In the genomic region with DNA sequence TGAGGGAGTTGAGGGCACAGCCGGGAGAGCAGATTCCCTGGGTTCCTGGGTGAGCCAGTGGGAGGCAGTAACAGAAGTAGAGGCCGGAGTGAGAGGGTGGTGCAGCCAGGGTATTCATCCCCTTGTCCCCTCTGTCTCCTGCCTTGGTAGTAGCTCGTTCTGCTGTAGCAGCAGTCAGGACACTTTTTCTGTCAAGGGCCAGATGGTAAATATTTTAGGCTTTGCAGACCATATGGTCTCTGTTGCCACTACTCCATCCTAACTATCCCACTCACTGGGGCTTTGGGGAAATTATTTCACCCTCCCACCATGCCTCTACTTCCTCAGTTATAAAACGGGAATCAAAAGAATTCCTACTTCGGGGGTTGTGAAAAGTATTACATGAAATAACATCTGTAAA, we compare ENCODE assay signal across 17 cellular contexts.
A peak's percentile ranks its signal among the peaks of the same experiment; 100 is the strongest.
DNase-seq lines count a peak whose midpoint lies in the region; ATAC-seq and TF ChIP-seq lines count a peak whose summit lies in the region.
"Had no signal": no experiment of that assay in that cellular context is flagged by ENCODE, and none has a peak within 500 bp of the region (broad histone marks: within the 10 kb centered on the region; RNA-seq: fewer than 3 reads in every experiment).

No MANE protein-coding gene starts in this region.

- no peak for ATAC-seq in activated CD8-positive, alpha-beta T cell treated with anti-CD3 and anti-CD28 coated beads for 36 hours
- ATAC-seq in GM21447 (IDR thresholded peaks at IDR 0.05; ENCODE audit: unreplicated experiment), result no peak
- ATAC-seq: Panc1 had no signal

- no peak overlapping the region for H3K27ac Mint-ChIP-seq in activated CD8-positive, alpha-beta T cell treated with anti-CD3 and anti-CD28 coated beads for 36 hours
- H3K27ac Mint-ChIP-seq: B cell, HFFc6 had no signal

- no peak for TF ChIP-seq CTCF in activated CD8-positive, alpha-beta T cell treated with anti-CD3 and anti-CD28 coated beads for 36 hours (IDR thresholded peaks at IDR 0.05)

- no peaks in the 10 kb centered on the region for H3K4me1 Mint-ChIP-seq in activated CD8-positive, alpha-beta T cell treated with anti-CD3 and anti-CD28 coated beads for 36 hours (ENCODE audit: low read depth)
- H3K4me1 Mint-ChIP-seq: B cell had no signal

- intact Hi-C loops in activated CD8-positive, alpha-beta T cell treated with anti-CD3 and anti-CD28 coated beads for 36 hours (cut with micrococcal nuclease), result no loop called here

- DNase-seq in DMS 273 treated with DMSO at 0.1 percent for 48 hours (lab: John Stamatoyannopoulos, UW), result peak; percentile 69
- peak; percentile 83 to 92 for DNase-seq in NCI-H524 (lab: John Stamatoyannopoulos, UW)
- DNase-seq in cerebellar nuclear complex (lab: John Stamatoyannopoulos, UW), result peak; percentile 45 to 71
- DNase-seq in middle frontal gyrus (ENCODE audit: extremely low spot score, low spot score), result peak; percentile 44
- no peak for DNase-seq in activated gamma-delta T cell treated with Interleukin-2 at 50 U/mL for 16 hours
- no peak for DNase-seq in activated CD8-positive, alpha-beta T cell treated with anti-CD3 and anti-CD28 coated beads for 36 hours
- DNase-seq in NCI-H748 (lab: John Stamatoyannopoulos, UW; ENCODE audit: unreplicated experiment), result no peak
- DNase-seq: GDM1, H7, HFFc6, KG1, MV-4-11, NCI-H1930, SJCRH30 had no signal

- no peaks in the 10 kb centered on the region for H3K9me3 Mint-ChIP-seq in activated CD8-positive, alpha-beta T cell treated with anti-CD3 and anti-CD28 coated beads for 36 hours
- H3K9me3 Mint-ChIP-seq: HFFc6 had no signal

- no peaks in the 10 kb centered on the region for H3K36me3 Mint-ChIP-seq in activated CD8-positive, alpha-beta T cell treated with anti-CD3 and anti-CD28 coated beads for 36 hours (ENCODE audit: low read depth)

- CTCF ChIA-PET in activated CD8-positive, alpha-beta T cell treated with anti-CD3 and anti-CD28 coated beads for 36 hours (lab: Charles Lee), result no interaction called here

- POLR2A ChIA-PET in activated CD8-positive, alpha-beta T cell treated with anti-CD3 and anti-CD28 coated beads for 36 hours (lab: Charles Lee), result interaction anchor here (0.6 kb wide), 1 partner anchor 1010 kb away, joined by 3 read pairs; no protein-coding TSS in a partner anchor

- H3K27me3 Mint-ChIP-seq in activated CD8-positive, alpha-beta T cell treated with anti-CD3 and anti-CD28 coated beads for 36 hours, result peaks cover 1% of the 10 kb centered on the region

- no peak overlapping the region for H3K4me3 Mint-ChIP-seq in activated CD8-positive, alpha-beta T cell treated with anti-CD3 and anti-CD28 coated beads for 36 hours
- H3K4me3 Mint-ChIP-seq: B cell, HFFc6 had no signal

Comparison
In these comparisons a context has a peak if more than half of its experiments do, and no peak if none do; other contexts are left out.
1. DNase-seq: peak in DMS 273 treated with DMSO at 0.1 percent for 48 hours (single experiment), NCI-H524 (2 of 2), cerebellar nuclear complex (2 of 2) and middle frontal gyrus (single experiment); none in activated gamma-delta T cell treated with Interleukin-2 at 50 U/mL for 16 hours (single experiment), activated CD8-positive, alpha-beta T cell treated with anti-CD3 and anti-CD28 coated beads for 36 hours (single experiment) and NCI-H748 (single experiment).